ENCODE assay signal across 12 cellular contexts in the genomic region with DNA sequence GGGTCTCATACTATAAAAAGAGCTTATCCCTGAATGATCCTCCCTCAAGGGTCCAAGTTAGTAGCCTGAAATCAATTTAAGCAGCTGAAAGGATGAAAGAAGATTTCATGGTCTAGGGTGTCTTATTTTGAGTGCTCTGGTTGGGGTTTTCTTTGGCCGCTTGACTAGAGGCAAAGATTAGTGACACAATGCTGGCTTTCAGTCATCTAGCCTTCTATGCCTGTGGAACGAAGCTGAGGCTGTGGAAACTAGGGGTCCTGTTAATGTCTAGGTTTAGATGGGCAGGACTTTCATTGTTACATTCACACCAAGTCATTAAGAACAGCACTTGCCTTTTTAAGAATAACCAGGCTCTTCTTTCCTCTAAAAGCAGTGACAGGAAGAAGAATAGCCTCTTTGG.
DNase-seq lines count a peak whose midpoint lies in the region; TF ChIP-seq lines count a peak whose summit lies in the region.
"Had no signal": no experiment of that assay in that cellular context is flagged by ENCODE, and none has a peak within 500 bp of the region (broad histone marks: within the 10 kb centered on the region; RNA-seq: fewer than 3 reads in every experiment).

No MANE protein-coding gene starts in this region.

- H3K4me1 ChIP-seq in HUES64 (ENCODE audit: insufficient read depth, low read length) (peaks cover 19% of the 10 kb centered on the region), iPS-15b (ENCODE audit: control insufficient read depth, insufficient read depth, low read length) (peaks cover 14% of the 10 kb centered on the region), neuronal stem cell (ENCODE audit: control insufficient read depth in 2 of 2, insufficient read depth in 1 of 2, low read depth in 1 of 2, low read length in 2 of 2) (peaks cover 0 to 4% of the 10 kb centered on the region in 2 donors)
- H3K4me1 ChIP-seq: A549, Caco-2 had no signal

- no peak overlapping the region for H2BK15ac ChIP-seq in neuronal stem cell (ENCODE audit: low read length)

- H3K4me3 ChIP-seq in HUES64 (ENCODE audit: low read length): no peak overlapping the region
- H3K4me3 ChIP-seq in iPS-15b (ENCODE audit: low read depth, low read length): no peak overlapping the region
- no peak overlapping the region for H3K4me3 ChIP-seq in neuronal stem cell (ENCODE audit: low read length in 2 of 2)
- H3K4me3 ChIP-seq: A549 had no signal

- H3K27me3 Mint-ChIP-seq in brain: no peaks in the 10 kb centered on the region

- H3K27ac Mint-ChIP-seq in brain: peak overlapping the region in 4 of 5 experiments; percentile 19 to 68 (median 34)
- H3K27ac Mint-ChIP-seq: CD14-positive monocyte; CD8-positive, alpha-beta T cell had no signal

- no peaks in the 10 kb centered on the region for H3K9me3 Mint-ChIP-seq in brain
- H3K9me3 Mint-ChIP-seq: CD8-positive, alpha-beta T cell had no signal

- peak overlapping the region; percentile 23 for H2AFZ ChIP-seq in neuronal stem cell (ENCODE audit: low read length)

- H3K9ac ChIP-seq in HUES64 (ENCODE audit: low read depth, low read length) (no peak overlapping the region), iPS-15b (ENCODE audit: low read depth, low read length) (peak overlapping the region; percentile 39), neuronal stem cell (ENCODE audit: low read depth, low read length, poor library complexity) (no peak overlapping the region)

- H3K4ac ChIP-seq in neuronal stem cell (ENCODE audit: low read length): no peak overlapping the region

- H2BK120ac ChIP-seq in neuronal stem cell (ENCODE audit: low read depth, low read length): no peak overlapping the region

- H4K91ac ChIP-seq in neuronal stem cell (ENCODE audit: low read depth, low read length, poor library complexity): no peak overlapping the region

- H3K27ac ChIP-seq in HUES64 (ENCODE audit: low read depth, low read length): peak overlapping the region; percentile 38; the same call in 1 of the 2 replicates
- peak overlapping the region; percentile 88 for H3K27ac ChIP-seq in neuronal stem cell (replicated peaks; ENCODE audit: low read length)
- H3K27ac ChIP-seq: A549 had no signal

- H3K4me3 Mint-ChIP-seq in brain: peak overlapping the region in 1 of 5 experiments; percentile 8
- H3K4me3 Mint-ChIP-seq: CD8-positive, alpha-beta T cell had no signal

- no peak overlapping the region for H2BK12ac ChIP-seq in neuronal stem cell (ENCODE audit: low read length)

- H3K79me1 ChIP-seq in neuronal stem cell (ENCODE audit: low read depth, low read length): no peaks in the 10 kb centered on the region

- H3K4me2 ChIP-seq in neuronal stem cell (ENCODE audit: insufficient read depth, low read length, poor library complexity, severe bottlenecking): no peak overlapping the region
- H3K4me2 ChIP-seq: A549 had no signal

- H3K9me3 ChIP-seq in HUES64 (ENCODE audit: insufficient read depth, low read depth, low read length) (no peaks in the 10 kb centered on the region), iPS-15b (ENCODE audit: control insufficient read depth, insufficient read depth, low read length) (no peaks in the 10 kb centered on the region), neuronal stem cell (replicated peaks in 1 of 2; ENCODE audit: control insufficient read depth in 2 of 2, insufficient read depth in 1 of 2, low read depth in 1 of 2, low read length in 2 of 2) (no peaks in the 10 kb centered on the region)
- H3K9me3 ChIP-seq: A549, Caco-2 had no signal

- no peak overlapping the region for H4K8ac ChIP-seq in neuronal stem cell (ENCODE audit: low read depth, low read length)

- H3K18ac ChIP-seq in neuronal stem cell (ENCODE audit: low read length): no peak overlapping the region

- WGBS in HUES64: 49% methylated on average over 2 of the region's 2 CpGs
- no CpG with 5 or more reads among the region's 2 CpGs for WGBS in neuronal stem cell (ENCODE audit: extremely low coverage in 2 of 2, insufficient read length in 2 of 2, insufficient replicate concordance in 1 of 2), 2 donors

- DNase-seq in neuronal stem cell (ENCODE audit: low spot score) (peak; percentile 68), AML-193 (lab: John Stamatoyannopoulos, UW) (no peak), NCI-H524 (lab: John Stamatoyannopoulos, UW) (no peak), cerebellar cortex (ENCODE audit: low spot score) (no peak)
- DNase-seq: Caco-2; CD8-positive, alpha-beta T cell; GF-D8 had no signal

- no peaks in the 10 kb centered on the region for H3K36me3 Mint-ChIP-seq in brain
- H3K36me3 Mint-ChIP-seq: CD14-positive monocyte; CD8-positive, alpha-beta T cell had no signal

- no peak for TF ChIP-seq CTCF in brain (conservative IDR thresholded peaks at IDR 0.05)

- H2BK5ac ChIP-seq in neuronal stem cell (ENCODE audit: low read length): no peak overlapping the region

- H3K36me3 ChIP-seq in HUES64 (ENCODE audit: insufficient read depth, low read length): no peaks in the 10 kb centered on the region
- H3K36me3 ChIP-seq in iPS-15b (ENCODE audit: control insufficient read depth, insufficient read depth, low read length): no peaks in the 10 kb centered on the region
- no peaks in the 10 kb centered on the region for H3K36me3 ChIP-seq in neuronal stem cell (replicated peaks in 1 of 2; ENCODE audit: control insufficient read depth in 2 of 2, insufficient read depth in 2 of 2, low read length in 2 of 2)

- no peak overlapping the region for H3K14ac ChIP-seq in neuronal stem cell (ENCODE audit: low read length)

- H3K23ac ChIP-seq in neuronal stem cell (ENCODE audit: low read depth, low read length, poor library complexity): no peak overlapping the region

- H3K4me1 Mint-ChIP-seq in brain: peaks cover 55% of the 10 kb centered on the region

- H3K27me3 ChIP-seq in HUES64 (ENCODE audit: insufficient read depth, low read length): peaks cover 16% of the 10 kb centered on the region
- peaks cover 13% of the 10 kb centered on the region for H3K27me3 ChIP-seq in iPS-15b (ENCODE audit: control insufficient read depth, insufficient read depth, low read length)
- H3K27me3 ChIP-seq in neuronal stem cell (ENCODE audit: control insufficient read depth in 3 of 3, insufficient read depth in 3 of 3, low read depth in 1 of 3, low read length in 3 of 3): peaks cover 0 to 23% (median 0%) of the 10 kb centered on the region in 3 experiments

- H2AK5ac ChIP-seq in neuronal stem cell (ENCODE audit: low read depth, low read length): no peak overlapping the region
